In the genomic region with DNA sequence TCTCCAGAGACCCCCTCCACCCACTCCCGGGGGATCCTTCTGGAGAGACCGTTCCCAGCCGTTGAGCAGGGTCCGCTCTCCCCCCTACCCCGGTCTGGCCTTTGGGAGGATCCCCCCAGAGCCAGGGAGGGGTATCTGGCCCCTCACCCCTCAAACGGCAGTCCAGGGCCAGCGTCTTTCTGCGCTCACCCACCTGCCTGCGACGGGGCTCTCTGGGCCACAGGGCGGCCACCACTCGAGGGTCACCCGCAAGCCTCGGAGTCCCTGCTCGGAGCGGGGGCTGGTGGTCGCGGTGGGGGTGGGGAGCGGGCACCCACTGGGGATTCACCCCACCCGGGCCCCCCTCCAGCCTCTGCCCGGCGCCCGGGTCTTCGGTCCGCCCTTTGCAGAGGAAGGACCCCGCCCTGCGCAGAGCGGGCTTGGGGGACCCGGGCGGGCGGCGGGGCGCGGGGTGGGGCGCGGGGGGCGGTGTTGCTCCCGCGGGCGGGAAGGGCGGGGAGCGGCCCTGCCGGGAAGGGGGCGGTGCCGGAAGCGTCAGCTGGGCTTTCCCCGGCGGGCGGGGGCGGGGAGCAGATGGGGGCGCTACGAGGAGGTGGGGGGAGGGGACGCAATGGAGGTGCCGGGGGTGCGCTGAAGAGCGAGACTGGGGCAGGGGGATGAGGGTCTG, we compare ENCODE assay signal across 8 cellular contexts. TPM values are rescaled to one million over a fixed set of nuclear protein-coding genes. Genes with fewer than 3 reads are reported as not detected.
A peak's percentile ranks its signal among the peaks of the same experiment; 100 is the strongest.
DNase-seq lines count a peak whose midpoint lies in the region; ATAC-seq and TF ChIP-seq lines count a peak whose summit lies in the region.
"Had no signal": no experiment of that assay in that cellular context is flagged by ENCODE, and none has a peak within 500 bp of the region (broad histone marks: within the 10 kb centered on the region; RNA-seq: fewer than 3 reads in every experiment).

No MANE protein-coding gene starts in this region.

- BruUV-seq in HCT116 (replicated peaks; lab: Mats Ljungman, UMichigan): no TSS peak

- peak overlapping the region; percentile 75; the same call in 1 of the 2 replicates for H3K27ac ChIP-seq in HCT116 (ENCODE audit: low read depth, low read length)
- peak overlapping the region; percentile 95 for H3K27ac ChIP-seq in right cardiac atrium (ENCODE audit: low read length)
- H3K27ac ChIP-seq in skin epidermis: peak overlapping the region; percentile 86 to 100 (median 97)

- H3K36me3 Mint-ChIP-seq in activated naive CD8-positive, alpha-beta T cell treated with anti-CD3 and anti-CD28 coated beads for 36 hours: peaks cover 1% of the 10 kb centered on the region
- H3K36me3 Mint-ChIP-seq: mesothelial cell of epicardium had no signal

- no peak for TF ChIP-seq POLR2A in HCT116 (IDR thresholded peaks at IDR 0.05; ENCODE audit: borderline replicate concordance, extremely low read depth, insufficient read depth, insufficient read length)

- H4K20me1 ChIP-seq in HCT116 (ENCODE audit: insufficient read depth): no peaks in the 10 kb centered on the region

- no peaks in the 10 kb centered on the region for H3K9me3 Mint-ChIP-seq in activated naive CD8-positive, alpha-beta T cell treated with anti-CD3 and anti-CD28 coated beads for 36 hours
- H3K9me3 Mint-ChIP-seq: mesothelial cell of epicardium had no signal

- CTCF ChIA-PET in HCT116 (lab: Charles Lee): interaction anchor here (2.8 kb wide), 1 partner anchor 95 kb away, joined by 18 read pairs; no protein-coding TSS in a partner anchor

- H3K4me1 ChIP-seq in HCT116 (ENCODE audit: control insufficient read depth in 1 of 2, insufficient read depth in 2 of 2, low read length in 2 of 2) (peaks cover 30 to 49% of the 10 kb centered on the region in 2 experiments), right cardiac atrium (ENCODE audit: control insufficient read depth, insufficient read depth, low read length) (peaks cover 19% of the 10 kb centered on the region)

- RAD21 ChIA-PET in HCT116 (lab: Charles Lee; ENCODE audit: low non-redundant PET in 1 of 2, low total read pairs in 2 of 2, uncharacterized antibody in 2 of 2, unreplicated experiment in 2 of 2): no interaction called here

- no peaks in the 10 kb centered on the region for H3K27me3 Mint-ChIP-seq in activated naive CD8-positive, alpha-beta T cell treated with anti-CD3 and anti-CD28 coated beads for 36 hours

- H3K4me1 Mint-ChIP-seq in activated naive CD8-positive, alpha-beta T cell treated with anti-CD3 and anti-CD28 coated beads for 36 hours: peaks cover 25% of the 10 kb centered on the region

- no peak for TF ChIP-seq CTCF in HCT116 (IDR thresholded peaks at IDR 0.05 in 2 of 3, conservative IDR thresholded peaks at IDR 0.05 in 1 of 3; ENCODE audit: borderline replicate concordance in 1 of 3, insufficient read depth in 1 of 3, low read depth in 2 of 3, low read length in 2 of 3)

- no peak for TF ChIP-seq RAD21 in HCT116 (IDR thresholded peaks at IDR 0.05; ENCODE audit: low read depth)

- H3K4me3 ChIP-seq in HCT116 (replicated peaks in 1 of 2; ENCODE audit: low read depth in 1 of 2, low read length in 2 of 2) (peak overlapping the region; percentile 20; a peak in 3 of 4 replicates), right cardiac atrium (ENCODE audit: low read length) (peak overlapping the region; percentile 47), skin epidermis (peak overlapping the region; percentile 33 to 54 (median 43))

- no peak for ATAC-seq in HCT116
- ATAC-seq in right cardiac atrium: peak; percentile 43 to 54
- ATAC-seq in HG02571 (IDR thresholded peaks at IDR 0.05; ENCODE audit: unreplicated experiment): no peak

- DNase-seq in HCT116 (ENCODE audit: low read depth, low spot score) (no peak), SKM-1 (lab: John Stamatoyannopoulos, UW; ENCODE audit: unreplicated experiment) (peak; percentile 14), right cardiac atrium (peak; percentile 92 to 97 (median 93)), middle frontal gyrus (ENCODE audit: extremely low spot score, low spot score) (no peak)
- peak; percentile 90 for DNase-seq in activated naive CD8-positive, alpha-beta T cell treated with anti-CD3 and anti-CD28 coated beads for 36 hours

- peak overlapping the region; percentile 70 for H3K4me3 Mint-ChIP-seq in activated naive CD8-positive, alpha-beta T cell treated with anti-CD3 and anti-CD28 coated beads for 36 hours

- no peaks in the 10 kb centered on the region for H3K9me2 ChIP-seq in HCT116 (ENCODE audit: insufficient read depth)

- 8% methylated on average over 54 of the region's 56 CpGs for WGBS in right cardiac atrium

- POLR2A ChIA-PET in HCT116 (lab: Charles Lee): interaction anchor here (0.6 kb wide), 1 partner anchor 33 kb away, joined by 4 read pairs; no protein-coding TSS in a partner anchor

- no peak overlapping the region for H3K27ac Mint-ChIP-seq in activated naive CD8-positive, alpha-beta T cell treated with anti-CD3 and anti-CD28 coated beads for 36 hours
- H3K27ac Mint-ChIP-seq: mesothelial cell of epicardium had no signal

- H3K27me3 ChIP-seq in HCT116 (ENCODE audit: insufficient read depth, low read length) (no peaks in the 10 kb centered on the region), right cardiac atrium (ENCODE audit: control insufficient read depth, insufficient read depth) (no peaks in the 10 kb centered on the region)

- H3K4me2 ChIP-seq in HCT116 (ENCODE audit: low read length): peak overlapping the region; percentile 73

- no peak overlapping the region for H2AFZ ChIP-seq in HCT116 (ENCODE audit: low read depth, low read length, poor library complexity, severe bottlenecking)

- no peaks in the 10 kb centered on the region for H3K36me3 ChIP-seq in HCT116 (ENCODE audit: control insufficient read depth in 1 of 2, insufficient read depth in 2 of 2, low read length in 2 of 2)

- no peaks in the 10 kb centered on the region for H3K79me2 ChIP-seq in HCT116 (ENCODE audit: insufficient read depth, low read length)

- H3K9ac ChIP-seq in HCT116 (ENCODE audit: low read length): peak overlapping the region; percentile 41

- H3K9me3 ChIP-seq in HCT116 (ENCODE audit: control insufficient read depth in 1 of 2, insufficient read depth in 1 of 2, low read depth in 1 of 2, low read length in 2 of 2) (no peaks in the 10 kb centered on the region), right cardiac atrium (ENCODE audit: control insufficient read depth, low read length) (no peaks in the 10 kb centered on the region)

- intact Hi-C loops in HCT116 (cut with micrococcal nuclease) (loop anchor here (5.0 to 10.0 kb wide), 3 partner anchors 42 to 270 kb away; a partner anchor contains a TSS), right cardiac atrium (cut with DNase I) (loop anchor here in 3 of 4 donors (5.0 to 10.0 kb wide), 3 partner anchors 37 to 280 kb away; no protein-coding TSS in a partner anchor)

TF ChIP-seq in HCT116, 20 proteins besides CTCF, POLR2A, EP300 and RAD21 (continues in another document):
- TF ChIP-seq SIN3A (IDR thresholded peaks at IDR 0.05; ENCODE audit: low read depth) (no peak), JUND (IDR thresholded peaks at IDR 0.05) (no peak), TCF7L2 (IDR thresholded peaks at IDR 0.05; ENCODE audit: borderline replicate concordance, extremely low read depth, insufficient read depth, insufficient read length) (no peak), POLR2AphosphoS5 (IDR thresholded peaks at IDR 0.05; ENCODE audit: low read depth, low read length) (no peak), EZH2phosphoT487 (IDR thresholded peaks at IDR 0.05; ENCODE audit: borderline replicate concordance) (no peak), ZNF274 (IDR thresholded peaks at IDR 0.05; ENCODE audit: low read depth, low read length) (no peak), EZH2 (IDR thresholded peaks at IDR 0.05) (no peak), SP1 (IDR thresholded peaks at IDR 0.05; ENCODE audit: low read depth) (no peak; the same call in 1 of the 2 replicates), FOSL1 (IDR thresholded peaks at IDR 0.05; ENCODE audit: low read depth) (no peak), YY1 (IDR thresholded peaks at IDR 0.05; ENCODE audit: extremely low read depth, insufficient replicate concordance, low read depth, low read length) (no peak), ELF1 (IDR thresholded peaks at IDR 0.05; ENCODE audit: borderline replicate concordance, low read depth) (no peak), EGR1 (IDR thresholded peaks at IDR 0.05; ENCODE audit: low read depth) (no peak; the same call in 1 of the 2 replicates), SRF (IDR thresholded peaks at IDR 0.05; ENCODE audit: low read depth) (no peak)
- TF ChIP-seq, protein P1, sequence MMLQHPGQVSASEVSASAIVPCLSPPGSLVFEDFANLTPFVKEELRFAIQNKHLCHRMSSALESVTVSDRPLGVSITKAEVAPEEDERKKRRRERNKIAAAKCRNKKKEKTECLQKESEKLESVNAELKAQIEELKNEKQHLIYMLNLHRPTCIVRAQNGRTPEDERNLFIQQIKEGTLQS (IDR thresholded peaks at IDR 0.05): no peak

RNA-seq across cellular contexts. Expression of a gene that starts 16.6 kb away (rescaled TPM):
- total RNA-seq in HCT116 (2021; ENCODE audit: unreplicated experiment): 45.8 TPM
- 39.6 and 41.0 TPM in 2 replicates for polyA plus RNA-seq in HCT116 (2012)
- 10 to 100 TPM; 32.6 to 34.8 TPM for total RNA-seq in activated naive CD8-positive, alpha-beta T cell treated with anti-CD3 and anti-CD28 coated beads for 36 hours
- 10 to 100 TPM; 22.1 to 40.0 (median 26.8) TPM for total RNA-seq in right cardiac atrium
- polyA plus RNA-seq in right cardiac atrium: 21.8 TPM

RNA-seq across cellular contexts. Expression of a gene that starts 16.8 kb away (rescaled TPM):
- 16.6 TPM for total RNA-seq in HCT116 (2021; ENCODE audit: unreplicated experiment)
- 13.0 and 13.7 TPM in 2 replicates for polyA plus RNA-seq in HCT116 (2012)
- total RNA-seq in activated naive CD8-positive, alpha-beta T cell treated with anti-CD3 and anti-CD28 coated beads for 36 hours: 10 to 100 TPM; 14.5 to 15.2 TPM
- total RNA-seq in right cardiac atrium: 10 to 100 TPM; 13.2 to 19.7 (median 17.4) TPM
- 13.0 TPM for polyA plus RNA-seq in right cardiac atrium

RNA-seq across cellular contexts. Expression of a gene that starts 25.5 kb away (rescaled TPM):
- total RNA-seq in HCT116 (2021; ENCODE audit: unreplicated experiment) (116 TPM), right cardiac atrium (10 to 100 TPM; 39.9 to 55.8 (median 49.9) TPM)
- polyA plus RNA-seq in HCT116 (2012): 84.5 and 97.2 TPM in 2 replicates
- total RNA-seq in activated naive CD8-positive, alpha-beta T cell treated with anti-CD3 and anti-CD28 coated beads for 36 hours: 100 to 1,000 TPM; 134 to 137 TPM
- 39.0 TPM for polyA plus RNA-seq in right cardiac atrium

Comparison
In these comparisons a context has a peak if more than half of its experiments do, and no peak if none do; other contexts are left out.
1. ATAC-seq: peak in right cardiac atrium (2 of 2); none in HCT116 (single experiment) and HG02571 (single experiment).
2. DNase-seq: peak in SKM-1 (single experiment), activated naive CD8-positive, alpha-beta T cell treated with anti-CD3 and anti-CD28 coated beads for 36 hours (single experiment) and right cardiac atrium (3 of 3); none in HCT116 (single experiment) and middle frontal gyrus (single experiment).
3. Peak in every context shown above with its lines, with median percentiles within 50 percentile points of each other: H3K27ac ChIP-seq and H3K4me3 ChIP-seq.